ENCODE assay signal across 12 cellular contexts in the genomic region with DNA sequence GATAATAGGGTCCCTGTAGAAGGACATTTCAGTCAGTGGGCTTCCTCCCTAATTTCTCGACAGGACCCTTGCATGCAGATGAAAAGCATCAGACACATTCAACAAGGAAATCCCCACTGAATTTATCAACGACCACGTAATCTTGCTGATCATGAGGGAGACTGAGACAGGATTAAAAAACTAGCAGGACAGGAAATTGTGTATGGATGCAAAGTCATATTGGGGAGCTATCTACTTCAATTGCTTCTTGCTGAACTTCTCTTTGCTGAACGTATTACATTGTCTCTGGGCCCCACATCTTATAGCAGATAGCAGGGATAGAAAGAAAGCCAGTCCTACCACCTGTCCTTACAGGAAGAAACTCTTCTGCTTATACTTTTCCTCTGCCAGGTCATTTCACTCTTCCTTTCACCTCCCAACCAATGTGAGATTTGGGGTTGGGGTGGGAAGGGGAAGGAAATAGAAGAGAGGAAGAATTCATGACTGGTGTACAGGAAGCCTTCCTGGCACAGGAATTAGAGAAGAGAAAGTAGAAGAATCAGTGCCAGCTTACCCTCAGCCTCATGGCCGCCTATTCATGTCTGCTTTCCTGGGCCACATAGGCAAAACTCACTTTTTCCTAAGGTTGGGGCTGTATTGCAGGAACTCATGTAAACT.
A peak's percentile ranks its signal among the peaks of the same experiment; 100 is the strongest.
DNase-seq lines count a peak whose midpoint lies in the region; ATAC-seq and TF ChIP-seq lines count a peak whose summit lies in the region.
"Had no signal": no experiment of that assay in that cellular context is flagged by ENCODE, and none has a peak within 500 bp of the region (broad histone marks: within the 10 kb centered on the region; RNA-seq: fewer than 3 reads in every experiment).

No MANE protein-coding gene starts in this region.

- no peaks in the 10 kb centered on the region for H3K27me3 Mint-ChIP-seq in activated naive CD4-positive, alpha-beta T cell treated with anti-CD3 and anti-CD28 coated beads for 36 hours (ENCODE audit: low read depth)

- no peak for TF ChIP-seq CTCF in VCaP (conservative IDR thresholded peaks at IDR 0.05)
- no peak for TF ChIP-seq CTCF in prostate gland (IDR thresholded peaks at IDR 0.05)

- no peak overlapping the region for H3K27ac Mint-ChIP-seq in activated naive CD4-positive, alpha-beta T cell treated with anti-CD3 and anti-CD28 coated beads for 36 hours
- H3K27ac Mint-ChIP-seq: immature natural killer cell had no signal

- ATAC-seq in left ventricle myocardium superior = peak; percentile 43

- peaks cover 2% of the 10 kb centered on the region for H3K4me1 Mint-ChIP-seq in activated naive CD4-positive, alpha-beta T cell treated with anti-CD3 and anti-CD28 coated beads for 36 hours (ENCODE audit: low read depth)
- H3K4me1 Mint-ChIP-seq: immature natural killer cell had no signal

- no peak overlapping the region for H3K4me3 ChIP-seq in prostate gland
- H3K4me3 ChIP-seq: BLaER1 had no signal

- no peak overlapping the region for H3K4me3 Mint-ChIP-seq in activated naive CD4-positive, alpha-beta T cell treated with anti-CD3 and anti-CD28 coated beads for 36 hours
- H3K4me3 Mint-ChIP-seq: immature natural killer cell had no signal

- no peak for TF ChIP-seq POLR2A in prostate gland (IDR thresholded peaks at IDR 0.05)

- 31% methylated on average over 5 of the region's 5 CpGs for WGBS in prostate gland

- no peaks in the 10 kb centered on the region for H3K9me3 ChIP-seq in prostate gland

- intact Hi-C loops in left ventricle myocardium superior (cut with micrococcal nuclease) = no loop called here
- intact Hi-C loops in prostate gland (cut with DNase I) = no loop called here
- intact Hi-C loops in activated naive CD4-positive, alpha-beta T cell treated with anti-CD3 and anti-CD28 coated beads for 36 hours (cut with micrococcal nuclease) = no loop called here

- H3K36me3 Mint-ChIP-seq in activated naive CD4-positive, alpha-beta T cell treated with anti-CD3 and anti-CD28 coated beads for 36 hours (ENCODE audit: low read depth) = no peaks in the 10 kb centered on the region

- in situ Hi-C loops in ACHN (cut with HindIII; ENCODE audit: low pct_ligation_motif_present, low pct_unique_long_range_greater_than_20kb, low sequenced_read_pairs) = no loop called here

- peaks cover 10% of the 10 kb centered on the region for H3K9me3 Mint-ChIP-seq in activated naive CD4-positive, alpha-beta T cell treated with anti-CD3 and anti-CD28 coated beads for 36 hours

- no peaks in the 10 kb centered on the region for H3K36me3 ChIP-seq in prostate gland

- H3K27me3 ChIP-seq in prostate gland (replicated peaks; ENCODE audit: insufficient read depth) = no peaks in the 10 kb centered on the region
- H3K27me3 ChIP-seq: BLaER1 had no signal

- DNase-seq in ACHN (peak; percentile 34), left ventricle myocardium superior (no peak), prostate gland (ENCODE audit: low spot score) (no peak), NCI-H345 treated with DMSO at 0.1 percent for 48 hours (lab: John Stamatoyannopoulos, UW; ENCODE audit: unreplicated experiment) (no peak), iPS-NIHi11 (ENCODE audit: low spot score) (no peak), activated T-cell treated with anti-CD3 and anti-CD28 coated beads for 4 hours (no peak)
- no peak for DNase-seq in activated naive CD4-positive, alpha-beta T cell treated with anti-CD3 and anti-CD28 coated beads for 36 hours
- DNase-seq: activated T-cell treated with anti-CD3 and anti-CD28 coated beads, Interleukin-2, amount 50 U/mL, for 1 hour; immature natural killer cell; NCI-H524 treated with DMSO at 0.1 percent for 48 hours had no signal

- H3K27ac ChIP-seq in VCaP (peak overlapping the region; percentile 90), prostate gland (peak overlapping the region; percentile 57 to 64)
- H3K27ac ChIP-seq: BLaER1 had no signal

- CTCF ChIA-PET in activated naive CD4-positive, alpha-beta T cell treated with anti-CD3 and anti-CD28 coated beads for 36 hours (lab: Charles Lee) = no interaction called here

- H3K4me1 ChIP-seq in prostate gland (replicated peaks) = no peaks in the 10 kb centered on the region
